Comparison of ENCODE assay signal across 17 cellular contexts in genomic region chr4:30938956-30939528, GRCh38.
DNase-seq lines count a peak whose midpoint lies in the region; ATAC-seq and TF ChIP-seq lines count a peak whose summit lies in the region.
"Had no signal": no experiment of that assay in that cellular context is flagged by ENCODE, and none has a peak within 500 bp of the region (broad histone marks: within the 10 kb centered on the region; RNA-seq: fewer than 3 reads in every experiment).

No MANE protein-coding gene starts in this region.

- no peak overlapping the region for H4K12ac ChIP-seq in trophoblast cell (ENCODE audit: low read depth, low read length)

- no peak overlapping the region for H3K14ac ChIP-seq in trophoblast cell (ENCODE audit: low read length)

- no peak overlapping the region for H2BK12ac ChIP-seq in trophoblast cell (ENCODE audit: low read length)

- intact Hi-C loops in Right ventricle myocardium superior (cut with DNase I) = no loop called here
- intact Hi-C loops in right cardiac atrium (cut with DNase I) = no loop called here
- intact Hi-C loops in colonic mucosa (cut with DNase I) = no loop called here
- intact Hi-C loops in tibial artery (cut with DNase I; ENCODE audit: low total_unique reads) = no loop called here

- H3K4me1 ChIP-seq in right cardiac atrium (ENCODE audit: control insufficient read depth, insufficient read depth, low read length) = no peaks in the 10 kb centered on the region
- H3K4me1 ChIP-seq in colonic mucosa = peaks cover 3% of the 10 kb centered on the region
- H3K4me1 ChIP-seq in tibial artery = peaks cover 0 to 44% (median 2%) of the 10 kb centered on the region in 4 donors
- H3K4me1 ChIP-seq in trophoblast cell (ENCODE audit: control insufficient read depth in 1 of 2, insufficient read depth in 2 of 2, low read length in 2 of 2) = peaks cover 0 to 1% of the 10 kb centered on the region in 2 experiments
- H3K4me1 ChIP-seq: A549, SJSA1 had no signal

- no peak overlapping the region for H2BK5ac ChIP-seq in trophoblast cell (ENCODE audit: low read depth, low read length, poor library complexity)

- no peak overlapping the region for H2BK120ac ChIP-seq in trophoblast cell (ENCODE audit: insufficient read depth, low read length, poor library complexity)

- H3K27me3 ChIP-seq in right cardiac atrium (ENCODE audit: control insufficient read depth, insufficient read depth) (no peaks in the 10 kb centered on the region), colonic mucosa (no peaks in the 10 kb centered on the region), tibial artery (no peaks in the 10 kb centered on the region), trophoblast cell (ENCODE audit: insufficient read depth, low read length) (no peaks in the 10 kb centered on the region)
- H3K27me3 ChIP-seq: MG63, SJSA1 had no signal

- no peaks in the 10 kb centered on the region for H3K79me2 ChIP-seq in trophoblast cell (ENCODE audit: control insufficient read depth, insufficient read depth, low read length, poor library complexity)

- H3K36me3 ChIP-seq in colonic mucosa = no peaks in the 10 kb centered on the region
- H3K36me3 ChIP-seq in tibial artery = no peaks in the 10 kb centered on the region
- no peaks in the 10 kb centered on the region for H3K36me3 ChIP-seq in trophoblast cell (ENCODE audit: control insufficient read depth in 1 of 2, insufficient read depth in 2 of 2, low read length in 2 of 2)
- H3K36me3 ChIP-seq: MG63, SJSA1 had no signal

- H4K91ac ChIP-seq in trophoblast cell (ENCODE audit: low read depth, low read length) = no peak overlapping the region

- H4K8ac ChIP-seq in trophoblast cell (ENCODE audit: low read depth, low read length) = no peak overlapping the region

- no peak overlapping the region for H3K27ac ChIP-seq in right cardiac atrium (ENCODE audit: low read length)
- H3K27ac ChIP-seq in colonic mucosa = no peak overlapping the region
- peak overlapping the region; percentile 4 for H3K27ac ChIP-seq in tibial artery
- no peak overlapping the region for H3K27ac ChIP-seq in trophoblast cell (ENCODE audit: low read depth, low read length)
- H3K27ac ChIP-seq: A549, KMS-11, SJSA1 had no signal

- ATAC-seq in Right ventricle myocardium superior (ENCODE audit: poor library complexity) (peak; percentile 51), right cardiac atrium (no peak), GM19467 (IDR thresholded peaks at IDR 0.05; ENCODE audit: unreplicated experiment) (no peak)
- ATAC-seq: A549, PC-3 had no signal

- no peak overlapping the region for H3K18ac ChIP-seq in trophoblast cell (ENCODE audit: low read length)

- H3K4me3 ChIP-seq in right cardiac atrium (ENCODE audit: low read length) (no peak overlapping the region), colonic mucosa (no peak overlapping the region), tibial artery (no peak overlapping the region), trophoblast cell (ENCODE audit: low read depth, low read length) (no peak overlapping the region)
- H3K4me3 ChIP-seq: A549, MG63, SJSA1 had no signal

- no peak overlapping the region for H3K4me2 ChIP-seq in trophoblast cell (ENCODE audit: low read length)
- H3K4me2 ChIP-seq: A549, KMS-11 had no signal

- no peak overlapping the region for H2AK5ac ChIP-seq in trophoblast cell (ENCODE audit: low read length)

- H3K9me3 ChIP-seq in right cardiac atrium (ENCODE audit: control insufficient read depth, low read length) (no peaks in the 10 kb centered on the region), colonic mucosa (no peaks in the 10 kb centered on the region), tibial artery (no peaks in the 10 kb centered on the region), trophoblast cell (ENCODE audit: insufficient read depth, low read depth, low read length) (no peaks in the 10 kb centered on the region)
- H3K9me3 ChIP-seq: A549, MG63, SJSA1 had no signal

- TF ChIP-seq CTCF in colonic mucosa (IDR thresholded peaks at IDR 0.05) = no peak
- no peak for TF ChIP-seq CTCF in tibial artery (IDR thresholded peaks at IDR 0.05)

- H2AFZ ChIP-seq in trophoblast cell (ENCODE audit: insufficient read depth, low read length, poor library complexity) = no peak overlapping the region

- no peak for DNase-seq in Right ventricle myocardium superior
- no peak for DNase-seq in right cardiac atrium
- peak; percentile 27 for DNase-seq in colonic mucosa
- DNase-seq in left kidney (ENCODE audit: low read depth, low spot score) = peak; percentile 12
- no peak for DNase-seq in tibial artery
- no peak for DNase-seq in NCI-H128 (lab: John Stamatoyannopoulos, UW; ENCODE audit: unreplicated experiment)
- DNase-seq in trophoblast cell = no peak
- DNase-seq: C1 segment of cervical spinal cord, DMS 273 treated with DMSO at 0.1 percent for 48 hours, MG63, NCI-H1092 treated with DMSO at 0.1 percent for 48 hours, NCI-H187 treated with DMSO at 0.1 percent for 48 hours, PC-3 had no signal

- no peak overlapping the region for H3K4ac ChIP-seq in trophoblast cell (ENCODE audit: low read depth, low read length)

- no peak overlapping the region for H3K23ac ChIP-seq in trophoblast cell (ENCODE audit: low read length)

- H3K9ac ChIP-seq in colonic mucosa (ENCODE audit: low read depth in 2 of 2, low read length in 2 of 2) = no peak overlapping the region
- H3K9ac ChIP-seq in trophoblast cell (ENCODE audit: low read length) = no peak overlapping the region
- H3K9ac ChIP-seq: KMS-11 had no signal

- 64% methylated on average over 1 of the region's 1 CpG for WGBS in right cardiac atrium
- WGBS in trophoblast cell (ENCODE audit: extremely low coverage, insufficient coverage, insufficient read length) = no CpG with 5 or more reads among the region's 1 CpG

- H3K79me1 ChIP-seq in trophoblast cell (ENCODE audit: low read length) = no peaks in the 10 kb centered on the region

Comparison
In these comparisons a context has a peak if more than half of its experiments do, and no peak if none do; other contexts are left out.
1. DNase-seq: peak in colonic mucosa (single experiment) and left kidney (single experiment); none in Right ventricle myocardium superior (single experiment), right cardiac atrium (0 of 3), tibial artery (0 of 2), NCI-H128 (single experiment) and trophoblast cell (0 of 2).
2. H3K27ac ChIP-seq: peak in tibial artery (2 of 2); none in right cardiac atrium (single experiment), colonic mucosa (single experiment) and trophoblast cell (single experiment).